Comparison of ENCODE assay signal across 20 cellular contexts in the genomic region with DNA sequence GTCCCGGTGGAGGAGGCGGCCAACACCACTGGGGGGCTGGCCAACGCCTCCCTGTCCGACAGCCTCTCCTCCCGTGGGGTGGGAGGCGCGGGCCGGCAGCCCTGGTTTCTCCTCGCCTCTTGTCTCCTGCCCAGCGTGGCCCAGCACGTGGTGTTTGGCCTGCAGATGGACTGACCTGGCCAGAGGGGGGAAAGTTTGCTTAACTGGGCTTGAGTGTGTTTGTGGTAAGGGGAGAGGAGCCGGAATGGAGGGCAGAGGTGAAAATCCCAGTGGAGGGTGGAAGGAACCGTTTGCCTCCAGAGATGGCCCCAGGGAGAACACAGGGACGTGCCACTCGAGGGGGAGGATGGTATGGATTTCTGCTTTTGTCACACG. TPM values are rescaled to one million over a fixed set of nuclear protein-coding genes. Genes with fewer than 3 reads are reported as not detected.
"Had no signal": no experiment of that assay in that cellular context is flagged by ENCODE, and none has a peak within 500 bp of the region (broad histone marks: within the 10 kb centered on the region; RNA-seq: fewer than 3 reads in every experiment).

No MANE protein-coding gene starts in this region.

- H3K36me3 ChIP-seq: gastrocnemius medialis, heart left ventricle, left ventricle myocardium inferior, ovary, suprapubic skin, upper lobe of left lung had no signal

- H3K4me1 ChIP-seq: heart left ventricle, left ventricle myocardium inferior, suprapubic skin, upper lobe of left lung had no signal

- H3K4me3 ChIP-seq: coronary artery, gastrocnemius medialis, heart left ventricle, left ventricle myocardium inferior, ovary, suprapubic skin, upper lobe of left lung had no signal

- H3K9me3 ChIP-seq: gastrocnemius medialis, heart left ventricle, left ventricle myocardium inferior, ovary, suprapubic skin had no signal

- H3K27me3 ChIP-seq: gastrocnemius medialis, heart left ventricle, ovary, suprapubic skin, upper lobe of left lung had no signal

- DNase-seq: activated CD4-positive, alpha-beta T cell treated with anti-CD3 and anti-CD28 coated beads for 4 hours; activated CD8-positive, alpha-beta memory T cell treated with anti-CD3 and anti-CD28 coated beads, Interleukin-2, amount 50 U/mL, for 4 hours; activated CD8-positive, alpha-beta T cell treated with anti-CD3 and anti-CD28 coated beads for 36 hours; activated gamma-delta T cell; activated T-cell treated with anti-CD3 and anti-CD28 coated beads, Interleukin-2, amount 50 U/mL, for 72 hours; central memory CD4-positive, alpha-beta T cell; effector CD8-positive, alpha-beta T cell; gastrocnemius medialis; heart left ventricle; kidney; left ventricle myocardium inferior; ovary; T-helper 2 cell had no signal

- H3K27ac ChIP-seq: coronary artery, epithelial cell of prostate, gastrocnemius medialis, heart left ventricle, left ventricle myocardium inferior, ovary, suprapubic skin, upper lobe of left lung had no signal

RNA-seq across cellular contexts. Expression of gene NYX, which starts 27.6 kb away (rescaled TPM):
- total RNA-seq: activated CD8-positive, alpha-beta T cell treated with anti-CD3 and anti-CD28 coated beads for 36 hours; activated naive CD4-positive, alpha-beta T cell treated with anti-CD3 and anti-CD28 coated beads, Interleukin-2, amount 50 U/mL, for 72 hours; heart left ventricle; left ventricle myocardium inferior; natural killer cell treated with Interleukin-12 subunit alpha and Interleukin-12 subunit beta and Interleukin-15 and Interleukin-18, amount 100 ng/mL, for 72 hours; ovary; sciatic nerve; suprapubic skin; upper lobe of left lung had no signal
- polyA plus RNA-seq: heart left ventricle, ovary had no signal
